ENCODE assay signal across 8 cellular contexts in genomic region chr20:46689082-46689753, GRCh38. TPM values are rescaled to one million over a fixed set of nuclear protein-coding genes. Genes with fewer than 3 reads are reported as not detected.
DNase-seq lines count a peak whose midpoint lies in the region; ATAC-seq and TF ChIP-seq lines count a peak whose summit lies in the region.

TSS of gene TP53RK (minus strand) at chr20:46689444. CDS start at chr20:46689414, 30 bp downstream.

- CTCF ChIA-PET in WTC11 (lab: Charles Lee) = interaction anchor here (0.6 to 1.5 kb wide), 7 partner anchors 9 to 694 kb away, joined by 3 to 7 read pairs (median 3); no protein-coding TSS in a partner anchor

- H3K27me3 Mint-ChIP-seq in WTC11 (ENCODE audit: low read depth) (no peaks in the 10 kb centered on the region), immature natural killer cell (ENCODE audit: low read depth in 3 of 3) (peaks cover 0 to 3% (median 2%) of the 10 kb centered on the region in 3 donors)

- peak in 2 of 3 donors; percentile 16 to 42 for TF ChIP-seq POLR2A in spleen (IDR thresholded peaks at IDR 0.05)

- intact Hi-C loops in spleen (cut with DNase I; ENCODE audit: low total_unique reads) = no loop called here

- peaks cover 32% of the 10 kb centered on the region for H3K4me1 Mint-ChIP-seq in WTC11
- peaks cover 44 to 63% of the 10 kb centered on the region in 2 donors for H3K4me1 Mint-ChIP-seq in immature natural killer cell

- peak within 1 kb of the TSS; percentile 99 for H3K27ac Mint-ChIP-seq in WTC11
- peak within 1 kb of the TSS; percentile 93 to 97 (median 96) for H3K27ac Mint-ChIP-seq in immature natural killer cell

- peaks cover 22 to 59% (median 42%) of the 10 kb centered on the region in 6 donors for H3K4me1 ChIP-seq in spleen

- H3K36me3 Mint-ChIP-seq in WTC11 = peaks cover 18% of the 10 kb centered on the region
- peaks cover 0 to 14% (median 4%) of the 10 kb centered on the region in 3 donors for H3K36me3 Mint-ChIP-seq in immature natural killer cell

- POLR2A ChIA-PET in WTC11 (lab: Charles Lee) = no interaction called here

- ATAC-seq in GM18909 (IDR thresholded peaks at IDR 0.05; ENCODE audit: poor library complexity, unreplicated experiment) (peak; percentile 93), HG03175 (IDR thresholded peaks at IDR 0.05; ENCODE audit: unreplicated experiment) (peak; percentile 95), WTC11 (peak; percentile 98)

- no peaks in the 10 kb centered on the region for H3K9me3 ChIP-seq in spleen

- peak within 1 kb of the TSS; percentile 96 for H3K4me3 Mint-ChIP-seq in WTC11
- peak within 1 kb of the TSS; percentile 94 to 98 (median 96) for H3K4me3 Mint-ChIP-seq in immature natural killer cell

- WGBS in spleen, 5 donors = 0 to 1% (median 0%) methylated on average over 34 to 71 of the region's 71 CpGs

- no peak for TF ChIP-seq CTCF in WTC11 (IDR thresholded peaks at IDR 0.05)
- TF ChIP-seq CTCF in spleen (IDR thresholded peaks at IDR 0.05 in 8 of 11, conservative IDR thresholded peaks at IDR 0.05 in 3 of 11) = peak; percentile 42 to 80 (median 50)

- H3K36me3 ChIP-seq in spleen = peaks cover 0 to 29% (median 6%) of the 10 kb centered on the region in 6 donors

- H3K27me3 ChIP-seq in spleen (replicated peaks in 1 of 7) = no peaks in the 10 kb centered on the region

- peak within 1 kb of the TSS; percentile 64 to 93 (median 84) for H3K4me3 ChIP-seq in spleen

- DNase-seq in AG08396 (ENCODE audit: low spot score) (peak; percentile 98), NCI-H226 (peak; percentile 99), WTC11 (ENCODE audit: low spot score) (peak; percentile 99), caudate nucleus (lab: John Stamatoyannopoulos, UW) (peak; percentile 32 to 99 (median 92)), immature natural killer cell (peak; percentile 95 to 96 (median 96)), spleen (peak; percentile 99)

- H3K27ac ChIP-seq in caudate nucleus (ENCODE audit: low read depth, low read length) (peak within 1 kb of the TSS; percentile 88), spleen (peak within 1 kb of the TSS; percentile 77 to 94 (median 90))

- H3K9me3 Mint-ChIP-seq in WTC11 = peaks cover 5% of the 10 kb centered on the region
- no peaks in the 10 kb centered on the region for H3K9me3 Mint-ChIP-seq in immature natural killer cell

TF ChIP-seq in WTC11, 78 proteins besides CTCF, POLR2A, EP300 and RAD21 (continues in another document):
- peak; percentile 75; the same call in 1 of the 2 replicates for TF ChIP-seq KAT7 (CRISPR knock-in tag; IDR thresholded peaks at IDR 0.05; ENCODE audit: borderline replicate concordance)
- TF ChIP-seq CREM (CRISPR knock-in tag; IDR thresholded peaks at IDR 0.05) = 0 out of 2 replicates have a peak, but pooled peaks have one; percentile 59
- TF ChIP-seq EMX1 (CRISPR knock-in tag; IDR thresholded peaks at IDR 0.05) = no peak
- no peak for TF ChIP-seq MLX (CRISPR knock-in tag; IDR thresholded peaks at IDR 0.05)
- no peak for TF ChIP-seq E2F4 (CRISPR knock-in tag; IDR thresholded peaks at IDR 0.05; ENCODE audit: borderline replicate concordance, low read depth)
- TF ChIP-seq ATF2 (CRISPR knock-in tag; IDR thresholded peaks at IDR 0.05; ENCODE audit: borderline replicate concordance, low read depth) = no peak
- no peak; the same call in 1 of the 2 replicates for TF ChIP-seq SMAD3 (CRISPR knock-in tag; IDR thresholded peaks at IDR 0.05; ENCODE audit: borderline replicate concordance)
- no peak for TF ChIP-seq ZNF263 (CRISPR knock-in tag; IDR thresholded peaks at IDR 0.05; ENCODE audit: low read depth)
- TF ChIP-seq ARID4B (CRISPR knock-in tag; IDR thresholded peaks at IDR 0.05; ENCODE audit: borderline replicate concordance) = peak; percentile 79
- TF ChIP-seq MAX (CRISPR knock-in tag; IDR thresholded peaks at IDR 0.05) = peak; percentile 57
- no peak for TF ChIP-seq ZNF138 (CRISPR knock-in tag; conservative IDR thresholded peaks at IDR 0.05)
- peak; percentile 79; the same call in 1 of the 2 replicates for TF ChIP-seq HMGXB4 (CRISPR knock-in tag; IDR thresholded peaks at IDR 0.05)
- TF ChIP-seq MYBL2 (CRISPR knock-in tag; IDR thresholded peaks at IDR 0.05) = peak; percentile 75
- no peak for TF ChIP-seq CDX4 (CRISPR knock-in tag; IDR thresholded peaks at IDR 0.05; ENCODE audit: borderline replicate concordance)

RNA-seq across cellular contexts. Expression of gene TP53RK, which starts in this region (rescaled TPM):
- total RNA-seq in WTC11 (2021) (11.9 to 13.4 TPM (median 12.4 TPM) in 3 replicates), spleen (10 to 100 TPM; 11.1 to 24.2 (median 13.3) TPM)
- polyA plus RNA-seq in immature natural killer cell (10 to 100 TPM; 17.5 to 23.9 (median 18.4) TPM), spleen (10 to 100 TPM in 1 of 3 donors, 1 to 10 TPM in 2; 6.9 to 11.2 (median 9.4) TPM)

Comparison
In these comparisons a context has a peak if more than half of its experiments do, and no peak if none do; other contexts are left out.
1. Peak in every context shown above with its lines: DNase-seq, ATAC-seq, H3K4me3 ChIP-seq and H3K27ac ChIP-seq.